Comparison of ENCODE assay signal across 8 cellular contexts in the genomic region with DNA sequence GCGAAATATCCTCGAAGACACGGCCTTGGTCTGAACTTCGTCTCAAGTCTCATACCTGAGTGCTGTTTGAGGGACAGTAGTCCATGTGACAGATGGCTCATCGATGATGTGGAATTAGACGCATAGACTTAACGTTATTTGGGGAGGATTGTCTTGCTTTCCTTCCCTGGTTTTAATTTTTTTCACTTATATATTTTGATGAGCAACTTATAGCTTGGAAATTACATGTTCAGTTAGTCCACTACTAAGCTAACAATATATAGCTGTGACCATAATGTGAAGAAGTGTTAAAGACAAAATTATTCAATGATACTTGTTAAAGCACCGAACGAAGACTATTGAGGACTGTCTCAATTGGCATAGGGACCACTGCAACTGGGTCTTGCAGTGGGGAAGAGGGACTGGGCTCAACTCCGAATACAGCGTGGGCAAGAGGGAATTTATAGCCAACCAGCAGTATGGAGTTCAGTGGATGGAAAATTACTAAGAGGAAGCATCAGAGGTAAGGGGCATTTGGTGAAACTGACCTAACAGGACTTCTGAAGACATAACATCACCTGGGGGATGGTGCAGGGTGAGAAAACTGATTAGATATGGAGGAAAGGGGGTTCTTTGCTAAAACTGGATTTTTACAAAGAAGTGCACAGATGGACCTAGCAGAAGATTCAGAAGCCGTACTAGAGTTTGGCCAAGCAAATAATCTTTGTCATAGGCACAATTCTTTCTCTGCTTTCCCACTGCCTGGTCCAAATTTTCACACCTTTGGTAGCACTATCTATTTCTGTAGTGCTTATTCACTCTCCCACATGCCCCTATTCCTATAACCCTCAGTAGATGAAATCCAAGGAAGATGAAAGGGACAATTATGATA. TPM values are rescaled to one million over a fixed set of nuclear protein-coding genes. Genes with fewer than 3 reads are reported as not detected.
DNase-seq lines count a peak whose midpoint lies in the region; ATAC-seq and TF ChIP-seq lines count a peak whose summit lies in the region.

No MANE protein-coding gene starts in this region.

- peaks cover 20 to 86% (median 27%) of the 10 kb centered on the region in 3 donors for H3K4me1 ChIP-seq in esophagus squamous epithelium
- H3K4me1 ChIP-seq in prostate gland (replicated peaks): no peaks in the 10 kb centered on the region

- TF ChIP-seq POLR2A in esophagus squamous epithelium (IDR thresholded peaks at IDR 0.05) (no peak), prostate gland (IDR thresholded peaks at IDR 0.05) (no peak)

- no peak for ATAC-seq in HG03460 (IDR thresholded peaks at IDR 0.05; ENCODE audit: unreplicated experiment)

- H3K27me3 Mint-ChIP-seq in T-helper 2 cell treated with Interferon-gamma antibody and Interleukin-4, amounts not matched to agents 5 μg/mL and 100 μg/mL, for 36 hours (ENCODE audit: low read depth): no peaks in the 10 kb centered on the region

- no peak for TF ChIP-seq CTCF in esophagus squamous epithelium (IDR thresholded peaks at IDR 0.05)
- no peak for TF ChIP-seq CTCF in prostate gland (IDR thresholded peaks at IDR 0.05)

- peaks cover 15% of the 10 kb centered on the region for H3K36me3 Mint-ChIP-seq in T-helper 2 cell treated with Interferon-gamma antibody and Interleukin-4, amounts not matched to agents 5 μg/mL and 100 μg/mL, for 36 hours (ENCODE audit: low read depth)

- H3K36me3 ChIP-seq in esophagus squamous epithelium (no peaks in the 10 kb centered on the region), prostate gland (no peaks in the 10 kb centered on the region)

- H3K4me1 Mint-ChIP-seq in T-helper 2 cell treated with Interferon-gamma antibody and Interleukin-4, amounts not matched to agents 5 μg/mL and 100 μg/mL, for 36 hours (ENCODE audit: low read depth): peaks cover 48% of the 10 kb centered on the region

- H3K9me3 Mint-ChIP-seq in T-helper 2 cell treated with Interferon-gamma antibody and Interleukin-4, amounts not matched to agents 5 μg/mL and 100 μg/mL, for 36 hours: no peaks in the 10 kb centered on the region

- no peaks in the 10 kb centered on the region for H3K27me3 ChIP-seq in esophagus squamous epithelium
- H3K27me3 ChIP-seq in prostate gland (replicated peaks; ENCODE audit: insufficient read depth): no peaks in the 10 kb centered on the region

- peak overlapping the region; percentile 93 for H3K4me3 Mint-ChIP-seq in T-helper 2 cell treated with Interferon-gamma antibody and Interleukin-4, amounts not matched to agents 5 μg/mL and 100 μg/mL, for 36 hours

- H3K27ac ChIP-seq in esophagus squamous epithelium (peak overlapping the region; percentile 91 to 97 (median 94)), prostate gland (peak overlapping the region; percentile 88 to 91)

- no peak for DNase-seq in T-helper 2 cell treated with Interferon-gamma antibody and Interleukin-4, amounts not matched to agents 5 μg/mL and 100 μg/mL, for 36 hours (ENCODE audit: low spot score)
- DNase-seq in T-helper 2 cell: no peak
- DNase-seq in SHP77 treated with DMSO at 0.1 percent for 48 hours (lab: John Stamatoyannopoulos, UW): peak; percentile 56
- DNase-seq in esophagus squamous epithelium (lab: John Stamatoyannopoulos, UW): no peak
- no peak for DNase-seq in prostate gland (ENCODE audit: low spot score)
- no peak for DNase-seq in amygdala (lab: John Stamatoyannopoulos, UW)
- no peak for DNase-seq in NCI-H1694 treated with DMSO at 0.1 percent for 48 hours (lab: John Stamatoyannopoulos, UW)

- whole genome bisulfite sequencing in esophagus squamous epithelium, 2 donors: 39 to 49% methylated on average over 12 of the region's 12 CpGs
- 45% methylated on average over 12 of the region's 12 CpGs for WGBS in prostate gland

- intact Hi-C loops in esophagus squamous epithelium (cut with DNase I): no loop called here
- intact Hi-C loops in prostate gland (cut with DNase I): loop anchor here (2.0 to 10.0 kb wide), 2 partner anchors 76 to 160 kb away; partner anchors contain the start of gene FGFR1OP2

- H3K9me3 ChIP-seq in esophagus squamous epithelium (no peaks in the 10 kb centered on the region), prostate gland (no peaks in the 10 kb centered on the region)

- H3K27ac Mint-ChIP-seq in T-helper 2 cell treated with Interferon-gamma antibody and Interleukin-4, amounts not matched to agents 5 μg/mL and 100 μg/mL, for 36 hours: peak overlapping the region; percentile 95

- peak overlapping the region; percentile 76 to 92 (median 81) for H3K4me3 ChIP-seq in esophagus squamous epithelium
- H3K4me3 ChIP-seq in prostate gland: peak overlapping the region; percentile 82 to 91

RNA-seq across cellular contexts. Expression of gene TM7SF3, which starts 0.9 kb away (rescaled TPM):
- total RNA-seq in esophagus squamous epithelium: 100 to 1,000 TPM in 1 of 4 donors, 10 to 100 TPM in 3; 58.2 to 122 (median 78.3) TPM
- total RNA-seq in prostate gland: 100 to 1,000 TPM in 1 of 2 donors, 10 to 100 TPM in 1; 94.5 to 132 TPM

RNA-seq across cellular contexts. Expression of gene MED21, which starts 7.3 kb away (rescaled TPM):
- total RNA-seq in esophagus squamous epithelium (10 to 100 TPM; 38.0 to 65.0 (median 55.1) TPM), prostate gland (10 to 100 TPM; 36.2 to 52.0 TPM)
